8 cellular contexts compared by ENCODE assay signal in genomic region chr22:49853981-49854791, GRCh38. TPM values are rescaled to one million over a fixed set of nuclear protein-coding genes. Genes with fewer than 3 reads are reported as not detected.
DNase-seq lines count a peak whose midpoint lies in the region; ATAC-seq, FAIRE-seq and TF ChIP-seq lines count a peak whose summit lies in the region.

No MANE protein-coding gene starts in this region.

- H3K9me3 ChIP-seq in body of pancreas (no peaks in the 10 kb centered on the region), kidney (ENCODE audit: control insufficient read depth in 1 of 2, low read length in 2 of 2) (no peaks in the 10 kb centered on the region)

- peak; percentile 29 for ATAC-seq in HG02623 (IDR thresholded peaks at IDR 0.05; ENCODE audit: unreplicated experiment)
- peak; percentile 3 for ATAC-seq in body of pancreas
- peak; percentile 47 for ATAC-seq in stimulated activated naive CD8-positive, alpha-beta T cell treated with anti-CD3 and anti-CD28 coated beads, Interleukin-15, amount 100 ng/mL, for 72 hours

- peak overlapping the region; percentile 62 to 77 for H3K9ac ChIP-seq in kidney (ENCODE audit: low read length in 2 of 2)

- H3K27me3 Mint-ChIP-seq in stimulated activated naive CD8-positive, alpha-beta T cell treated with anti-CD3 and anti-CD28 coated beads, Interleukin-15, amount 100 ng/mL, for 72 hours, result peaks cover 25% of the 10 kb centered on the region

- no peaks in the 10 kb centered on the region for H3K9me3 Mint-ChIP-seq in stimulated activated naive CD8-positive, alpha-beta T cell treated with anti-CD3 and anti-CD28 coated beads, Interleukin-15, amount 100 ng/mL, for 72 hours

- H3K27ac Mint-ChIP-seq in stimulated activated naive CD8-positive, alpha-beta T cell treated with anti-CD3 and anti-CD28 coated beads, Interleukin-15, amount 100 ng/mL, for 72 hours, result peak overlapping the region; percentile 93 to 98

- peak overlapping the region; percentile 92 to 99 for H3K4me3 Mint-ChIP-seq in stimulated activated naive CD8-positive, alpha-beta T cell treated with anti-CD3 and anti-CD28 coated beads, Interleukin-15, amount 100 ng/mL, for 72 hours

- H3K4me3 ChIP-seq in body of pancreas (peak overlapping the region in 1 of 2 donors; percentile 6), kidney (ENCODE audit: low read length in 2 of 2) (peak overlapping the region; percentile 69 to 82)

- peaks cover 63% of the 10 kb centered on the region for H3K4me1 Mint-ChIP-seq in stimulated activated naive CD8-positive, alpha-beta T cell treated with anti-CD3 and anti-CD28 coated beads, Interleukin-15, amount 100 ng/mL, for 72 hours

- no peak for FAIRE-seq in kidney (lab: Jason Lieb, UNC)

- peak overlapping the region; percentile 58 to 85 (median 66) for H3K27ac ChIP-seq in body of pancreas
- peak overlapping the region in 1 of 2 donors; percentile 53 for H3K27ac ChIP-seq in kidney (ENCODE audit: low read depth in 2 of 2, low read length in 2 of 2)

- peak in 1 of 3 donors; percentile 34 for TF ChIP-seq POLR2A in body of pancreas (IDR thresholded peaks at IDR 0.05)

- H3K36me3 ChIP-seq in body of pancreas (replicated peaks in 1 of 2; ENCODE audit: insufficient read depth in 1 of 2, low read depth in 2 of 2) (no peaks in the 10 kb centered on the region), kidney (ENCODE audit: control insufficient read depth in 1 of 2, insufficient read depth in 2 of 2, low read length in 2 of 2) (no peaks in the 10 kb centered on the region)

- H3K4me1 ChIP-seq in body of pancreas (peaks cover 56% of the 10 kb centered on the region), kidney (ENCODE audit: control insufficient read depth in 1 of 2, insufficient read depth in 1 of 2, low read depth in 1 of 2, low read length in 2 of 2) (peaks cover 4 to 22% of the 10 kb centered on the region in 2 donors)

- no peak for TF ChIP-seq CTCF in body of pancreas (IDR thresholded peaks at IDR 0.05)
- TF ChIP-seq CTCF in kidney (IDR thresholded peaks at IDR 0.05; ENCODE audit: borderline replicate concordance, extremely low read depth, insufficient read depth), result no peak

- intact Hi-C loops in body of pancreas (cut with DNase I), result loop anchor here (10.0 kb wide), 1 partner anchor 61 kb away; the partner anchor contains the start of genes ALG12 and CRELD2
- intact Hi-C loops in kidney (cut with DNase I), result no loop called here

- H3K27me3 ChIP-seq in body of pancreas, result peaks cover 0 to 3% of the 10 kb centered on the region in 2 donors

- DNase-seq in stimulated activated CD4-positive, alpha-beta T cell treated with anti-CD3 and anti-CD28 coated beads, Interleukin-4, amount 100 ng/mL, for 24 hours, result peak; percentile 24
- DNase-seq in stimulated activated CD4-positive, alpha-beta T cell treated with anti-CD3 and anti-CD28 coated beads, Interleukin-2, amount 100 ng/mL, for 48 hours, result no peak
- DNase-seq in NCI-H748 treated with DMSO at 0.1 percent for 48 hours (lab: John Stamatoyannopoulos, UW), result peak; percentile 14
- DNase-seq in body of pancreas, result peak; percentile 35 to 51 (median 50)
- DNase-seq in kidney, result peak; percentile 88
- DNase-seq in stimulated activated naive CD8-positive, alpha-beta T cell treated with anti-CD3 and anti-CD28 coated beads, Interleukin-15, amount 100 ng/mL, for 72 hours, result peak; percentile 29 to 44
- no peak for DNase-seq in NCI-H187 (lab: John Stamatoyannopoulos, UW)

- WGBS in body of pancreas, 2 donors, result 1 to 2% methylated on average over 33 to 52 of the region's 99 CpGs

RNA-seq across cellular contexts. Expression of gene ZBED4, which starts 0.5 kb away (rescaled TPM):
- 10 to 100 TPM in 1 of 2 donors, 1 to 10 TPM in 1; 9.6 to 17.1 TPM for total RNA-seq in body of pancreas
- 12.9 TPM for total RNA-seq in kidney
- 2.1 TPM for polyA plus RNA-seq in kidney (ENCODE audit: insufficient read depth, low read depth, low replicate concordance)

RNA-seq across cellular contexts. Expression of gene BRD1, which starts 26.5 kb away (rescaled TPM):
- total RNA-seq in body of pancreas (10 to 100 TPM; 21.8 to 36.9 TPM), kidney (40.5 TPM)
- 8.1 TPM for polyA plus RNA-seq in kidney (ENCODE audit: insufficient read depth, low read depth, low replicate concordance)

Comparison
In these comparisons a context has a peak if more than half of its experiments do, and no peak if none do; other contexts are left out.
1. DNase-seq: peak in stimulated activated CD4-positive, alpha-beta T cell treated with anti-CD3 and anti-CD28 coated beads, Interleukin-4, amount 100 ng/mL, for 24 hours (single experiment), NCI-H748 treated with DMSO at 0.1 percent for 48 hours (single experiment), body of pancreas (4 of 4), kidney (single experiment) and stimulated activated naive CD8-positive, alpha-beta T cell treated with anti-CD3 and anti-CD28 coated beads, Interleukin-15, amount 100 ng/mL, for 72 hours (2 of 2); none in stimulated activated CD4-positive, alpha-beta T cell treated with anti-CD3 and anti-CD28 coated beads, Interleukin-2, amount 100 ng/mL, for 48 hours (0 of 2) and NCI-H187 (0 of 2).
2. Peak in every context shown above with its lines, with median percentiles within 50 percentile points of each other: ATAC-seq.